Comparison of ENCODE assay signal across 8 cellular contexts in genomic region chr1:165369255-165369848, GRCh38. TPM values are rescaled to one million over a fixed set of nuclear protein-coding genes. Genes with fewer than 3 reads are reported as not detected.
A peak's percentile ranks its signal among the peaks of the same experiment; 100 is the strongest.
DNase-seq lines count a peak whose midpoint lies in the region; ATAC-seq and TF ChIP-seq lines count a peak whose summit lies in the region.

No MANE protein-coding gene starts in this region.

- no peak for TF ChIP-seq EP300 in sigmoid colon (IDR thresholded peaks at IDR 0.05)

- H3K9me3 ChIP-seq in Peyer's patch, result no peaks in the 10 kb centered on the region
- no peaks in the 10 kb centered on the region for H3K9me3 ChIP-seq in heart left ventricle
- no peaks in the 10 kb centered on the region for H3K9me3 ChIP-seq in sigmoid colon

- DNase-seq in AG20443 (ENCODE audit: low spot score) (peak; percentile 83), Peyer's patch (peak; percentile 19 to 74 (median 65)), heart left ventricle (peak in 2 of 5 donors; percentile 53 to 64), sigmoid colon (no peak)
- DNase-seq in activated naive CD4-positive, alpha-beta T cell treated with anti-CD3 and anti-CD28 coated beads for 36 hours, result peak; percentile 72

- H3K27ac ChIP-seq in Peyer's patch, result no peak overlapping the region
- H3K27ac ChIP-seq in heart left ventricle, result no peak overlapping the region
- no peak overlapping the region for H3K27ac ChIP-seq in sigmoid colon

- TF ChIP-seq CTCF in Peyer's patch (IDR thresholded peaks at IDR 0.05) (peak in 5 of 6 experiments; percentile 16 to 72 (median 69)), heart left ventricle (IDR thresholded peaks at IDR 0.05) (peak; percentile 82 to 90 (median 90)), sigmoid colon (IDR thresholded peaks at IDR 0.05) (peak; percentile 57 to 90 (median 68))

- CTCF ChIA-PET in activated naive CD4-positive, alpha-beta T cell treated with anti-CD3 and anti-CD28 coated beads for 36 hours (lab: Charles Lee), result interaction anchor here (1.0 to 5.0 kb wide), 14 partner anchors 8 to 255 kb away, joined by 3 to 52 read pairs (median 7); no protein-coding TSS in a partner anchor

- no peaks in the 10 kb centered on the region for H3K36me3 ChIP-seq in Peyer's patch
- no peaks in the 10 kb centered on the region for H3K36me3 ChIP-seq in heart left ventricle
- H3K36me3 ChIP-seq in sigmoid colon, result no peaks in the 10 kb centered on the region

- no peak overlapping the region for H3K4me3 Mint-ChIP-seq in activated naive CD4-positive, alpha-beta T cell treated with anti-CD3 and anti-CD28 coated beads for 36 hours

- H3K4me1 Mint-ChIP-seq in activated naive CD4-positive, alpha-beta T cell treated with anti-CD3 and anti-CD28 coated beads for 36 hours (ENCODE audit: low read depth), result no peaks in the 10 kb centered on the region

- H3K27me3 ChIP-seq in Peyer's patch (no peaks in the 10 kb centered on the region), heart left ventricle (peaks cover 0 to 34% (median 0%) of the 10 kb centered on the region in 9 donors), sigmoid colon (no peaks in the 10 kb centered on the region)

- H3K27ac Mint-ChIP-seq in activated naive CD4-positive, alpha-beta T cell treated with anti-CD3 and anti-CD28 coated beads for 36 hours, result no peak overlapping the region

- WGBS in heart left ventricle, 4 donors, result 20 to 22% (median 21%) methylated on average over 9 of the region's 9 CpGs
- 19 to 22% methylated on average over 9 of the region's 9 CpGs for WGBS in sigmoid colon, 2 donors

- no peaks in the 10 kb centered on the region for H3K4me1 ChIP-seq in Peyer's patch
- H3K4me1 ChIP-seq in heart left ventricle, result peaks cover 0 to 19% (median 3%) of the 10 kb centered on the region in 12 donors
- H3K4me1 ChIP-seq in sigmoid colon, result peaks cover 0 to 8% (median 4%) of the 10 kb centered on the region in 4 donors

- peaks cover 62% of the 10 kb centered on the region for H3K27me3 Mint-ChIP-seq in activated naive CD4-positive, alpha-beta T cell treated with anti-CD3 and anti-CD28 coated beads for 36 hours (ENCODE audit: low read depth)

- intact Hi-C loops in activated naive CD4-positive, alpha-beta T cell treated with anti-CD3 and anti-CD28 coated beads for 36 hours (cut with micrococcal nuclease), result loop anchor here (1.0 to 2.0 kb wide), 5 partner anchors 111 to 255 kb away; no protein-coding TSS in a partner anchor
- intact Hi-C loops in heart left ventricle (cut with DNase I), result loop anchor here (2.0 to 10.0 kb wide), 6 partner anchors 112 to 225 kb away; no protein-coding TSS in a partner anchor
- intact Hi-C loops in sigmoid colon (cut with DNase I), result loop anchor here (2.0 to 10.0 kb wide), 2 partner anchors 223 to 225 kb away; no protein-coding TSS in a partner anchor

- H3K36me3 Mint-ChIP-seq in activated naive CD4-positive, alpha-beta T cell treated with anti-CD3 and anti-CD28 coated beads for 36 hours (ENCODE audit: low read depth), result no peaks in the 10 kb centered on the region

- ATAC-seq in GM18498 (IDR thresholded peaks at IDR 0.05; ENCODE audit: unreplicated experiment) (peak; percentile 77), HG03354 (IDR thresholded peaks at IDR 0.05; ENCODE audit: poor library complexity, severe bottlenecking, unreplicated experiment) (peak; percentile 77), heart left ventricle (peak in 3 of 4 donors; percentile 47 to 66 (median 63)), HG03045 (IDR thresholded peaks at IDR 0.05; ENCODE audit: unreplicated experiment) (no peak)

- no peaks in the 10 kb centered on the region for H3K9me3 Mint-ChIP-seq in activated naive CD4-positive, alpha-beta T cell treated with anti-CD3 and anti-CD28 coated beads for 36 hours

- H3K4me3 ChIP-seq in Peyer's patch (no peak overlapping the region), heart left ventricle (no peak overlapping the region), sigmoid colon (no peak overlapping the region)

- TF ChIP-seq POLR2A in Peyer's patch (IDR thresholded peaks at IDR 0.05) (no peak), heart left ventricle (IDR thresholded peaks at IDR 0.05) (no peak), sigmoid colon (IDR thresholded peaks at IDR 0.05) (no peak)

RNA-seq across cellular contexts. Expression of gene LMX1A, which starts 12.8 kb away (rescaled TPM):
- total RNA-seq in Peyer's patch, result 1 to 10 TPM; 1.1 to 2.5 (median 1.8) TPM
- not detected for total RNA-seq in activated naive CD4-positive, alpha-beta T cell treated with anti-CD3 and anti-CD28 coated beads for 36 hours
- total RNA-seq in heart left ventricle, result under 1 TPM in 5 of 9 donors, not detected in 4; 0.07 to 0.37 (median 0.16) TPM
- under 1 TPM in 1 of 2 donors, not detected in 1; 0.03 TPM for polyA plus RNA-seq in heart left ventricle
- under 1 TPM in 2 of 4 donors, not detected in 2; 0.28 to 0.49 TPM for total RNA-seq in sigmoid colon
- polyA plus RNA-seq in sigmoid colon, result 1 to 10 TPM in 1 of 3 donors, under 1 TPM in 2; 0.04 to 1.2 (median 0.46) TPM
